In genomic region chr19:15379996-15380647, GRCh38 we compare ENCODE assay signal across 1 cellular context.
TF ChIP-seq lines count a peak whose summit lies in the region.

No MANE protein-coding gene starts in this region.

TF ChIP-seq in H1, 55 proteins besides CTCF, POLR2A, EP300 and RAD21:
- TF ChIP-seq RFX5 (IDR thresholded peaks at IDR 0.05; ENCODE audit: borderline replicate concordance, low read depth, low read length) (no peak), SIN3A (conservative IDR thresholded peaks at IDR 0.05 in 1 of 2, IDR thresholded peaks at IDR 0.05 in 1 of 2; ENCODE audit: low read depth in 1 of 2, low read length in 2 of 2) (peak; percentile 8 to 37; a peak in 1 of 4 replicates), MAX (IDR thresholded peaks at IDR 0.05) (peak; percentile 47; the same call in 1 of the 2 replicates), SAP30 (IDR thresholded peaks at IDR 0.05; ENCODE audit: insufficient read depth, insufficient replicate concordance, low read length) (no peak), TAF1 (IDR thresholded peaks at IDR 0.05; ENCODE audit: low read depth, low read length) (no peak), CHD2 (IDR thresholded peaks at IDR 0.05; ENCODE audit: low read length) (no peak), PHF8 (conservative IDR thresholded peaks at IDR 0.05; ENCODE audit: low read depth, low read length) (peak; percentile 19), HDAC2 (IDR thresholded peaks at IDR 0.05; ENCODE audit: borderline replicate concordance in 1 of 2, low read depth in 2 of 2, low read length in 2 of 2) (no peak), TBP (IDR thresholded peaks at IDR 0.05; ENCODE audit: low read depth, low read length) (peak; percentile 41; the same call in 1 of the 2 replicates), KDM1A (IDR thresholded peaks at IDR 0.05; ENCODE audit: borderline replicate concordance, low read length) (peak; percentile 83), JUN (IDR thresholded peaks at IDR 0.05; ENCODE audit: low read depth, low read length) (no peak), ASH2L (IDR thresholded peaks at IDR 0.05; ENCODE audit: low read length) (peak; percentile 65), SRF (IDR thresholded peaks at IDR 0.05; ENCODE audit: low read depth, low read length) (no peak), FOSL1 (IDR thresholded peaks at IDR 0.05; ENCODE audit: insufficient read depth, low read depth, low read length) (no peak), GABPA (IDR thresholded peaks at IDR 0.05; ENCODE audit: borderline replicate concordance, insufficient read depth, low read length) (no peak), KDM5A (IDR thresholded peaks at IDR 0.05; ENCODE audit: low read length) (0 out of 2 replicates have a peak, but pooled peaks have one; percentile 20), CTBP2 (IDR thresholded peaks at IDR 0.05; ENCODE audit: borderline replicate concordance, insufficient read depth, insufficient read length, low read length) (no peak), KDM4A (IDR thresholded peaks at IDR 0.05; ENCODE audit: low read depth, low read length, severe bottlenecking) (peak; percentile 36)
TF ChIP-seq in H1: peak in this region for 8.
